Comparison of ENCODE assay signal across 13 cellular contexts in the genomic region with DNA sequence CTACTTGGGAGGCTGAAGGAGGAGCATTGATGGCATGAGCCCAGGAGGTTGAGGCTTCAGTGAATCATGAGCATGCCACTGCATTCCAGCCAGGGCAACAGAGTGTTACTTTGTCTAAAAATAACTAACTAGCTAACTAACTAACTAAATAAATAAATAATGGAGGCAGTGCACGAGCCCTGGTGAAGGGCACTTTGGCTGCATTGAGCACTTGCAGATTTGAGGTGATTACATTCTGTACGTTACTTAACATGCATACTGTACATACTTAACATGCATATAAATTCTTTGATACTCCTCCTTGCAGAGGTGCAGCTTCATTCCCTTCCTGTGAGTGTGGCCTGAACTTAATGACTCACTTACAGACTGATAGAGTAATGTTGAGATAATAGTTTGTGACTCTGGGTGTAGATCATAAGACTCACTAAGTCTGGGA. TPM values are rescaled to one million over a fixed set of nuclear protein-coding genes. Genes with fewer than 3 reads are reported as not detected.
A peak's percentile ranks its signal among the peaks of the same experiment; 100 is the strongest.
DNase-seq lines count a peak whose midpoint lies in the region; ATAC-seq, FAIRE-seq and TF ChIP-seq lines count a peak whose summit lies in the region.
"Had no signal": no experiment of that assay in that cellular context is flagged by ENCODE, and none has a peak within 500 bp of the region (broad histone marks: within the 10 kb centered on the region; RNA-seq: fewer than 3 reads in every experiment).

No MANE protein-coding gene starts in this region.

- peaks cover 13% of the 10 kb centered on the region for H3K4me1 Mint-ChIP-seq in chondrocyte (ENCODE audit: low read depth)
- peaks cover 10% of the 10 kb centered on the region for H3K4me1 Mint-ChIP-seq in activated naive CD4-positive, alpha-beta T cell treated with anti-CD3 and anti-CD28 coated beads for 36 hours (ENCODE audit: low read depth)
- H3K4me1 Mint-ChIP-seq in T-helper 2 cell treated with Interferon-gamma antibody and Interleukin-4, amounts not matched to agents 5 μg/mL and 100 μg/mL, for 36 hours (ENCODE audit: low read depth), result peaks cover 2% of the 10 kb centered on the region

- CTCF ChIA-PET in activated naive CD4-positive, alpha-beta T cell treated with anti-CD3 and anti-CD28 coated beads for 36 hours (lab: Charles Lee), result no interaction called here

- no peak overlapping the region for H3K4me3 ChIP-seq in AG10803 (ENCODE audit: low read length)
- H3K4me3 ChIP-seq in kidney (ENCODE audit: low read length in 2 of 2), result no peak overlapping the region

- H3K27ac ChIP-seq in kidney (ENCODE audit: low read depth in 2 of 2, low read length in 2 of 2), result no peak overlapping the region

- H3K9ac ChIP-seq in kidney (ENCODE audit: low read length in 2 of 2), result no peak overlapping the region

- ATAC-seq in GM18511 (IDR thresholded peaks at IDR 0.05; ENCODE audit: unreplicated experiment), result no peak

- FAIRE-seq in kidney (lab: Jason Lieb, UNC), result peak; percentile 15

- H3K4me3 Mint-ChIP-seq in chondrocyte (ENCODE audit: unreplicated experiment), result no peak overlapping the region
- H3K4me3 Mint-ChIP-seq in activated naive CD4-positive, alpha-beta T cell treated with anti-CD3 and anti-CD28 coated beads for 36 hours, result no peak overlapping the region
- H3K4me3 Mint-ChIP-seq in T-helper 2 cell treated with Interferon-gamma antibody and Interleukin-4, amounts not matched to agents 5 μg/mL and 100 μg/mL, for 36 hours, result no peak overlapping the region

- no peaks in the 10 kb centered on the region for H3K36me3 Mint-ChIP-seq in chondrocyte (ENCODE audit: low read depth)
- peaks cover 12% of the 10 kb centered on the region for H3K36me3 Mint-ChIP-seq in activated naive CD4-positive, alpha-beta T cell treated with anti-CD3 and anti-CD28 coated beads for 36 hours (ENCODE audit: low read depth)
- H3K36me3 Mint-ChIP-seq in T-helper 2 cell treated with Interferon-gamma antibody and Interleukin-4, amounts not matched to agents 5 μg/mL and 100 μg/mL, for 36 hours (ENCODE audit: low read depth), result peaks cover 10% of the 10 kb centered on the region

- intact Hi-C loops in kidney (cut with DNase I), result no loop called here
- intact Hi-C loops in activated naive CD4-positive, alpha-beta T cell treated with anti-CD3 and anti-CD28 coated beads for 36 hours (cut with micrococcal nuclease), result no loop called here

- DNase-seq in AG10803 (ENCODE audit: low read depth) (peak; percentile 68), LHCN-M2 (ENCODE audit: low read depth) (peak; percentile 84), chondrocyte (ENCODE audit: low spot score) (no peak), kidney (no peak), globus pallidus (ENCODE audit: low spot score) (no peak)
- no peak for DNase-seq in activated naive CD4-positive, alpha-beta T cell treated with anti-CD3 and anti-CD28 coated beads for 36 hours
- no peak for DNase-seq in T-helper 2 cell treated with Interferon-gamma antibody and Interleukin-4, amounts not matched to agents 5 μg/mL and 100 μg/mL, for 36 hours (ENCODE audit: low spot score)
- DNase-seq: activated effector memory CD4-positive, alpha-beta T cell treated with anti-CD3 and anti-CD28 coated beads, Interleukin-2, amount 50 U/mL, for 16 hours; C1 segment of cervical spinal cord; head of caudate nucleus; NCI-H146; NK-92 treated with Interleukin-12 subunit alpha and Interleukin-12 subunit beta, amount 100 ng/mL, for 24 hours had no signal

- H3K27me3 Mint-ChIP-seq in chondrocyte (ENCODE audit: low read depth), result no peaks in the 10 kb centered on the region
- no peaks in the 10 kb centered on the region for H3K27me3 Mint-ChIP-seq in activated naive CD4-positive, alpha-beta T cell treated with anti-CD3 and anti-CD28 coated beads for 36 hours (ENCODE audit: low read depth)
- H3K27me3 Mint-ChIP-seq in T-helper 2 cell treated with Interferon-gamma antibody and Interleukin-4, amounts not matched to agents 5 μg/mL and 100 μg/mL, for 36 hours (ENCODE audit: low read depth), result no peaks in the 10 kb centered on the region

- no peaks in the 10 kb centered on the region for H3K4me1 ChIP-seq in kidney (ENCODE audit: control insufficient read depth in 1 of 2, insufficient read depth in 1 of 2, low read depth in 1 of 2, low read length in 2 of 2)

- peak overlapping the region; percentile 37 for H3K27ac Mint-ChIP-seq in chondrocyte (ENCODE audit: unreplicated experiment)
- no peak overlapping the region for H3K27ac Mint-ChIP-seq in activated naive CD4-positive, alpha-beta T cell treated with anti-CD3 and anti-CD28 coated beads for 36 hours
- no peak overlapping the region for H3K27ac Mint-ChIP-seq in T-helper 2 cell treated with Interferon-gamma antibody and Interleukin-4, amounts not matched to agents 5 μg/mL and 100 μg/mL, for 36 hours

- no peaks in the 10 kb centered on the region for H3K36me3 ChIP-seq in kidney (ENCODE audit: control insufficient read depth in 1 of 2, insufficient read depth in 2 of 2, low read length in 2 of 2)

- H3K9me3 ChIP-seq in kidney (ENCODE audit: control insufficient read depth in 1 of 2, low read length in 2 of 2), result no peaks in the 10 kb centered on the region

- TF ChIP-seq CTCF in AG10803 (conservative IDR thresholded peaks at IDR 0.05; ENCODE audit: low read length) (no peak), chondrocyte (IDR thresholded peaks at IDR 0.05) (no peak), kidney (IDR thresholded peaks at IDR 0.05; ENCODE audit: borderline replicate concordance, extremely low read depth, insufficient read depth) (no peak)

- no peaks in the 10 kb centered on the region for H3K9me3 Mint-ChIP-seq in chondrocyte (ENCODE audit: low read depth)
- no peaks in the 10 kb centered on the region for H3K9me3 Mint-ChIP-seq in activated naive CD4-positive, alpha-beta T cell treated with anti-CD3 and anti-CD28 coated beads for 36 hours
- H3K9me3 Mint-ChIP-seq in T-helper 2 cell treated with Interferon-gamma antibody and Interleukin-4, amounts not matched to agents 5 μg/mL and 100 μg/mL, for 36 hours, result no peaks in the 10 kb centered on the region

RNA-seq across cellular contexts. Expression of a gene that starts 10.7 kb away (rescaled TPM):
- 412 and 438 TPM in 2 replicates for total RNA-seq in LHCN-M2 (2014; rRNA removed)
- polyA plus RNA-seq in LHCN-M2 (2012), result 309 TPM
- 110 to 191 TPM (median 187 TPM) in 3 replicates for total RNA-seq in chondrocyte
- total RNA-seq in kidney, result 695 TPM
- 1,143 TPM for polyA plus RNA-seq in kidney (ENCODE audit: insufficient read depth, low read depth, low replicate concordance)
- total RNA-seq in activated naive CD4-positive, alpha-beta T cell treated with anti-CD3 and anti-CD28 coated beads for 36 hours, result 1,000 to 10,000 TPM; 1,509 to 1,515 TPM

Comparison
In these comparisons a context has a peak if more than half of its experiments do, and no peak if none do; other contexts are left out.
1. DNase-seq: peak in AG10803 (single experiment) and LHCN-M2 (single experiment); none in chondrocyte (single experiment), kidney (single experiment), globus pallidus (single experiment), activated naive CD4-positive, alpha-beta T cell treated with anti-CD3 and anti-CD28 coated beads for 36 hours (single experiment) and T-helper 2 cell treated with Interferon-gamma antibody and Interleukin-4, amounts not matched to agents 5 μg/mL and 100 μg/mL, for 36 hours (single experiment).